ENCODE assay signal across 1 cellular context in genomic region chr16:66483689-66484452, GRCh38.
TF ChIP-seq lines count a peak whose summit lies in the region.

No MANE protein-coding gene starts in this region.

TF ChIP-seq in HepG2, 621 proteins besides CTCF, POLR2A, EP300 and RAD21 (continued from another document and continues in another):
- TF ChIP-seq ZHX2 (IDR thresholded peaks at IDR 0.05; ENCODE audit: low read depth) (no peak), ZHX2 (CRISPR knock-in tag; IDR thresholded peaks at IDR 0.05; ENCODE audit: borderline replicate concordance) (no peak), ZNF142 (CRISPR knock-in tag; IDR thresholded peaks at IDR 0.05) (no peak), PRDM10 (CRISPR knock-in tag; IDR thresholded peaks at IDR 0.05; ENCODE audit: low read depth) (no peak), FOSL2 (CRISPR knock-in tag; IDR thresholded peaks at IDR 0.05) (peak; percentile 47), RAD51 (IDR thresholded peaks at IDR 0.05; ENCODE audit: borderline replicate concordance) (no peak), HNF1B (CRISPR knock-in tag; IDR thresholded peaks at IDR 0.05) (no peak), ZNF629 (CRISPR knock-in tag; conservative IDR thresholded peaks at IDR 0.05) (0 out of 2 replicates have a peak, but pooled peaks have one; percentile 31), ZNF207 (IDR thresholded peaks at IDR 0.05; ENCODE audit: borderline replicate concordance) (no peak), ZMAT5 (CRISPR knock-in tag; IDR thresholded peaks at IDR 0.05; ENCODE audit: borderline replicate concordance, low read depth) (no peak), ZNF556 (CRISPR knock-in tag; IDR thresholded peaks at IDR 0.05; ENCODE audit: borderline replicate concordance) (no peak; the same call in 1 of the 2 replicates), IRF1 (CRISPR knock-in tag; IDR thresholded peaks at IDR 0.05; ENCODE audit: low read depth) (no peak), GATA4 (IDR thresholded peaks at IDR 0.05; ENCODE audit: borderline replicate concordance, low read depth) (no peak), PITX1 (CRISPR knock-in tag; IDR thresholded peaks at IDR 0.05) (peak; percentile 46; the same call in 1 of the 2 replicates), KLF16 (CRISPR knock-in tag; IDR thresholded peaks at IDR 0.05) (peak in 1 of 2 experiments; percentile 63; a peak in 1 of 4 replicates), ESRRA (CRISPR knock-in tag; IDR thresholded peaks at IDR 0.05; ENCODE audit: low read depth) (0 out of 2 replicates have a peak, but pooled peaks have one; percentile 43), TCF7L2 (IDR thresholded peaks at IDR 0.05; ENCODE audit: low read depth, low read length) (no peak), WIZ (CRISPR knock-in tag; IDR thresholded peaks at IDR 0.05) (no peak), ELF4 (CRISPR knock-in tag; IDR thresholded peaks at IDR 0.05; ENCODE audit: borderline replicate concordance) (no peak)
- TF ChIP-seq, protein P1, sequence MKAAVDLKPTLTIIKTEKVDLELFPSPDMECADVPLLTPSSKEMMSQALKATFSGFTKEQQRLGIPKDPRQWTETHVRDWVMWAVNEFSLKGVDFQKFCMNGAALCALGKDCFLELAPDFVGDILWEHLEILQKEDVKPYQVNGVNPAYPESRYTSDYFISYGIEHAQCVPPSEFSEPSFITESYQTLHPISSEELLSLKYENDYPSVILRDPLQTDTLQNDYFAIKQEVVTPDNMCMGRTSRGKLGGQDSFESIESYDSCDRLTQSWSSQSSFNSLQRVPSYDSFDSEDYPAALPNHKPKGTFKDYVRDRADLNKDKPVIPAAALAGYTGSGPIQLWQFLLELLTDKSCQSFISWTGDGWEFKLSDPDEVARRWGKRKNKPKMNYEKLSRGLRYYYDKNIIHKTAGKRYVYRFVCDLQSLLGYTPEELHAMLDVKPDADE (CRISPR knock-in tag; IDR thresholded peaks at IDR 0.05), result no peak
- TF ChIP-seq, protein P2, sequence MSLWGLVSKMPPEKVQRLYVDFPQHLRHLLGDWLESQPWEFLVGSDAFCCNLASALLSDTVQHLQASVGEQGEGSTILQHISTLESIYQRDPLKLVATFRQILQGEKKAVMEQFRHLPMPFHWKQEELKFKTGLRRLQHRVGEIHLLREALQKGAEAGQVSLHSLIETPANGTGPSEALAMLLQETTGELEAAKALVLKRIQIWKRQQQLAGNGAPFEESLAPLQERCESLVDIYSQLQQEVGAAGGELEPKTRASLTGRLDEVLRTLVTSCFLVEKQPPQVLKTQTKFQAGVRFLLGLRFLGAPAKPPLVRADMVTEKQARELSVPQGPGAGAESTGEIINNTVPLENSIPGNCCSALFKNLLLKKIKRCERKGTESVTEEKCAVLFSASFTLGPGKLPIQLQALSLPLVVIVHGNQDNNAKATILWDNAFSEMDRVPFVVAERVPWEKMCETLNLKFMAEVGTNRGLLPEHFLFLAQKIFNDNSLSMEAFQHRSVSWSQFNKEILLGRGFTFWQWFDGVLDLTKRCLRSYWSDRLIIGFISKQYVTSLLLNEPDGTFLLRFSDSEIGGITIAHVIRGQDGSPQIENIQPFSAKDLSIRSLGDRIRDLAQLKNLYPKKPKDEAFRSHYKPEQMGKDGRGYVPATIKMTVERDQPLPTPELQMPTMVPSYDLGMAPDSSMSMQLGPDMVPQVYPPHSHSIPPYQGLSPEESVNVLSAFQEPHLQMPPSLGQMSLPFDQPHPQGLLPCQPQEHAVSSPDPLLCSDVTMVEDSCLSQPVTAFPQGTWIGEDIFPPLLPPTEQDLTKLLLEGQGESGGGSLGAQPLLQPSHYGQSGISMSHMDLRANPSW (CRISPR knock-in tag; IDR thresholded peaks at IDR 0.05; ENCODE audit: borderline replicate concordance), result no peak
